Comparison of ENCODE assay signal across 27 cellular contexts in genomic region chr12:116862167-116862566, GRCh38. TPM values are rescaled to one million over a fixed set of nuclear protein-coding genes. Genes with fewer than 3 reads are reported as not detected.
"Had no signal": no experiment of that assay in that cellular context is flagged by ENCODE, and none has a peak within 500 bp of the region (broad histone marks: within the 10 kb centered on the region; RNA-seq: fewer than 3 reads in every experiment).

No MANE protein-coding gene starts in this region.

- H3K36me3 ChIP-seq: cardiac muscle cell, esophagus muscularis mucosa, gastrocnemius medialis, stomach, suprapubic skin, transverse colon had no signal

- H3K4me3 Mint-ChIP-seq: activated CD4-positive, alpha-beta T cell treated with anti-CD3 and anti-CD28 coated beads for 36 hours; activated T-cell treated with anti-CD3 and anti-CD28 coated beads, Interleukin-2, amount 50 U/mL, for 4 hours; effector memory CD8-positive, alpha-beta T cell; nephron; T-helper 1 cell treated with Interleukin-12 subunit alpha and Interleukin-12 subunit beta and Interleukin-4 antibody, amounts not matched to agents 30 μg/mL and 1 μg/mL, for 36 hours; WTC11 had no signal

- H3K79me2 ChIP-seq: parathyroid adenoma had no signal

- H3K27ac ChIP-seq: body of pancreas, cardiac muscle cell, esophagus muscularis mucosa, gastrocnemius medialis, parathyroid adenoma, skin epidermis, stomach, suprapubic skin, transverse colon had no signal

- FAIRE-seq: urothelium cell line had no signal

- H2AFZ ChIP-seq: parathyroid adenoma had no signal

- H3K9me3 Mint-ChIP-seq: activated T-cell treated with anti-CD3 and anti-CD28 coated beads, Interleukin-2, amount 50 U/mL, for 4 hours; activated T-helper 2 cell treated with anti-CD3 and anti-CD28 coated beads, Interferon-gamma antibody, Interleukin-2, Interleukin-4, amounts not matched to agents 10 μg/mL and 5 μg/mL and 100 μg/mL, durations not matched to agents 14 hours and 24 hours and 36 hours; effector memory CD8-positive, alpha-beta T cell; nephron; T-helper 1 cell treated with Interleukin-12 subunit alpha and Interleukin-12 subunit beta and Interleukin-4 antibody, amounts not matched to agents 30 μg/mL and 1 μg/mL, for 36 hours; WTC11 had no signal

- H3K4me3 ChIP-seq: body of pancreas, cardiac muscle cell, esophagus muscularis mucosa, gastrocnemius medialis, skin epidermis, stomach, suprapubic skin, transverse colon had no signal

- H3K27me3 ChIP-seq: body of pancreas, cardiac muscle cell had no signal

- H3K9me3 ChIP-seq: body of pancreas, esophagus muscularis mucosa, gastrocnemius medialis, stomach, suprapubic skin, transverse colon had no signal

- DNase-seq: activated CD4-positive, alpha-beta T cell treated with anti-CD3 and anti-CD28 coated beads for 36 hours; activated CD4-positive, alpha-beta T cell treated with anti-CD3 and anti-CD28 coated beads, Interleukin-2, amount 50 U/mL, for 4 hours; activated CD8-positive, alpha-beta memory T cell treated with anti-CD3 and anti-CD28 coated beads, Interleukin-2, amount 50 U/mL, for 48 hours; activated naive CD4-positive, alpha-beta T cell; activated T-cell treated with anti-CD3 and anti-CD28 coated beads, Interleukin-2, amount 50 U/mL, for 4 hours; body of pancreas; dermis blood vessel endothelial cell; effector memory CD8-positive, alpha-beta T cell; gastrocnemius medialis; left ventricle myocardium superior; right cardiac atrium; stimulated activated CD4-positive, alpha-beta T cell treated with anti-CD3 and anti-CD28 coated beads, Interleukin-1b, Interleukin-23, amount 100 ng/mL, for 48 hours; stomach; T1000; transverse colon had no signal

- H3K4me1 ChIP-seq: body of pancreas, gastrocnemius medialis, parathyroid adenoma, suprapubic skin had no signal

- H3K9ac ChIP-seq: parathyroid adenoma had no signal

- H3K27ac Mint-ChIP-seq: activated CD4-positive, alpha-beta T cell treated with anti-CD3 and anti-CD28 coated beads for 36 hours; activated T-helper 2 cell treated with anti-CD3 and anti-CD28 coated beads, Interferon-gamma antibody, Interleukin-2, Interleukin-4, amounts not matched to agents 10 μg/mL and 5 μg/mL and 100 μg/mL, durations not matched to agents 14 hours and 24 hours and 36 hours; effector memory CD8-positive, alpha-beta T cell; T-helper 1 cell treated with Interleukin-12 subunit alpha and Interleukin-12 subunit beta and Interleukin-4 antibody, amounts not matched to agents 30 μg/mL and 1 μg/mL, for 36 hours; WTC11 had no signal

- ATAC-seq: activated T-cell treated with anti-CD3 and anti-CD28 coated beads, Interleukin-2, amount 50 U/mL, for 4 hours; body of pancreas; gastrocnemius medialis; right cardiac atrium; WTC11 had no signal

RNA-seq across cellular contexts. Expression of gene HRK, which starts 19.1 kb away (rescaled TPM):
- total RNA-seq: activated CD4-positive, alpha-beta T cell treated with anti-CD3 and anti-CD28 coated beads for 36 hours; activated CD8-positive, alpha-beta memory T cell treated with anti-CD3 and anti-CD28 coated beads for 36 hours; activated T-cell treated with anti-CD3 and anti-CD28 coated beads, Interleukin-2, amount 50 U/mL, for 4 hours; activated T-helper 2 cell treated with anti-CD3 and anti-CD28 coated beads, Interferon-gamma antibody, Interleukin-2, Interleukin-4, amounts not matched to agents 10 μg/mL and 5 μg/mL and 100 μg/mL, durations not matched to agents 14 hours and 24 hours and 36 hours; body of pancreas; cardiac muscle cell; dermis blood vessel endothelial cell; gastrocnemius medialis; pulmonary artery endothelial cell; right cardiac atrium; suprapubic skin had no signal
- polyA plus RNA-seq: right cardiac atrium had no signal
